23 cellular contexts compared by ENCODE assay signal in genomic region chr3:126419886-126420786, GRCh38. TPM values are rescaled to one million over a fixed set of nuclear protein-coding genes. Genes with fewer than 3 reads are reported as not detected.
A peak's percentile ranks its signal among the peaks of the same experiment; 100 is the strongest.
DNase-seq lines count a peak whose midpoint lies in the region; TF ChIP-seq lines count a peak whose summit lies in the region.
"Had no signal": no experiment of that assay in that cellular context is flagged by ENCODE, and none has a peak within 500 bp of the region (broad histone marks: within the 10 kb centered on the region; RNA-seq: fewer than 3 reads in every experiment).

No MANE protein-coding gene starts in this region.

- peaks cover 0 to 3% of the 10 kb centered on the region in 2 donors for H3K36me3 Mint-ChIP-seq in CD14-positive monocyte

- H3K4me3 Mint-ChIP-seq in CD14-positive monocyte = no peak overlapping the region
- H3K4me3 Mint-ChIP-seq: CD4-positive, alpha-beta T cell had no signal

- H3K27me3 Mint-ChIP-seq in CD14-positive monocyte (ENCODE audit: low read depth in 3 of 3) = peaks cover 10 to 34% (median 12%) of the 10 kb centered on the region in 3 donors

- H3K27me3 ChIP-seq in HUES6 (ENCODE audit: control insufficient read depth, insufficient read depth, low read length) = no peaks in the 10 kb centered on the region

- H3K4me1 ChIP-seq in HUES6 (ENCODE audit: control insufficient read depth, insufficient read depth, low read length) = peaks cover 40% of the 10 kb centered on the region
- H3K4me1 ChIP-seq: psoas muscle, upper lobe of left lung had no signal

- H3K9ac ChIP-seq in HUES6 (ENCODE audit: low read length) = peak overlapping the region; percentile 65

- no peaks in the 10 kb centered on the region for H3K36me3 ChIP-seq in HUES6 (ENCODE audit: control insufficient read depth, insufficient read depth, low read length)
- H3K36me3 ChIP-seq: upper lobe of left lung had no signal

- peaks cover 0 to 3% (median 0%) of the 10 kb centered on the region in 7 donors for H3K9me3 Mint-ChIP-seq in CD14-positive monocyte
- H3K9me3 Mint-ChIP-seq: CD4-positive, alpha-beta T cell had no signal

- intact Hi-C loops in CD14-positive monocyte (cut with micrococcal nuclease) = no loop called here

- H3K27ac ChIP-seq in HUES6 (ENCODE audit: low read depth, low read length) = peak overlapping the region; percentile 94
- H3K27ac ChIP-seq: psoas muscle, upper lobe of left lung had no signal

- peak overlapping the region in 2 of 7 donors; percentile 73 to 78 for H3K27ac Mint-ChIP-seq in CD14-positive monocyte
- H3K27ac Mint-ChIP-seq: CD4-positive, alpha-beta T cell had no signal

- H3K4me3 ChIP-seq in HUES6 (ENCODE audit: low read depth, low read length) = peak overlapping the region; percentile 23; the same call in 1 of the 2 replicates
- H3K4me3 ChIP-seq: psoas muscle, upper lobe of left lung had no signal

- DNase-seq in CD14-positive monocyte (ENCODE audit: low spot score) = peak; percentile 42
- DNase-seq in ecto neural progenitor cell (ENCODE audit: low spot score) = peak; percentile 43
- peak; percentile 82 for DNase-seq in mesenteric fat pad (ENCODE audit: low spot score)
- no peak for DNase-seq in mucosa of gallbladder (ENCODE audit: low spot score)
- DNase-seq in cerebellum (ENCODE audit: low spot score) = no peak
- no peak for DNase-seq in cerebellar cortex (ENCODE audit: low spot score)
- no peak for DNase-seq in putamen (ENCODE audit: low spot score)
- DNase-seq: ACHN; amygdala; CD4-positive, alpha-beta T cell; DMS79 treated with DMSO at 0.1 percent for 48 hours; foreskin melanocyte; naive thymus-derived CD8-positive, alpha-beta T cell; NCI-H187 treated with DMSO at 0.1 percent for 48 hours; NCI-H345; psoas muscle; SHP77; stimulated activated naive CD4-positive, alpha-beta T cell; T-helper 2 cell had no signal

- H3K9me3 ChIP-seq in HUES6 (ENCODE audit: control insufficient read depth, insufficient read depth, low read depth, low read length) = no peaks in the 10 kb centered on the region
- H3K9me3 ChIP-seq: psoas muscle, upper lobe of left lung had no signal

- H3K4me1 Mint-ChIP-seq in CD14-positive monocyte = no peaks in the 10 kb centered on the region
- H3K4me1 Mint-ChIP-seq: naive thymus-derived CD8-positive, alpha-beta T cell had no signal

- no peak for TF ChIP-seq CTCF in CD14-positive monocyte (IDR thresholded peaks at IDR 0.05)

RNA-seq across cellular contexts. Expression of gene CFAP100, which starts 25.4 kb away (rescaled TPM):
- not detected for polyA plus RNA-seq in CD14-positive monocyte
- total RNA-seq in mesenteric fat pad (not detected), mucosa of gallbladder (0.40 TPM), cerebellum (1.8 TPM)
- total RNA-seq: CD4-positive, alpha-beta T cell; chondrocyte; lung microvascular endothelial cell; naive thymus-derived CD8-positive, alpha-beta T cell; psoas muscle had no signal
- polyA plus RNA-seq: naive thymus-derived CD8-positive, alpha-beta T cell; psoas muscle had no signal

RNA-seq across cellular contexts. Expression of gene ZXDC, which starts 55.6 kb away (rescaled TPM):
- 1 to 10 TPM; 6.3 to 9.7 TPM for polyA plus RNA-seq in CD14-positive monocyte
- total RNA-seq in mesenteric fat pad (29.4 TPM), mucosa of gallbladder (34.6 TPM), cerebellum (51.0 TPM)

Comparison
In these comparisons a context has a peak if more than half of its experiments do, and no peak if none do; other contexts are left out.
1. DNase-seq: peak in CD14-positive monocyte (single experiment), ecto neural progenitor cell (single experiment) and mesenteric fat pad (single experiment); none in mucosa of gallbladder (single experiment), cerebellum (single experiment), cerebellar cortex (single experiment) and putamen (single experiment).